In genomic region chr4:52555356-52555716, GRCh38 we compare ENCODE assay signal across 1 cellular context.
TF ChIP-seq lines count a peak whose summit lies in the region.

No MANE protein-coding gene starts in this region.

TF ChIP-seq in WTC11, 78 proteins besides CTCF, POLR2A, EP300 and RAD21 (continued from another document):
- TF ChIP-seq PRDM15 (CRISPR knock-in tag; IDR thresholded peaks at IDR 0.05) (no peak), MLX (CRISPR knock-in tag; IDR thresholded peaks at IDR 0.05) (no peak), FOXK1 (CRISPR knock-in tag; IDR thresholded peaks at IDR 0.05) (no peak), ZNF232 (CRISPR knock-in tag; IDR thresholded peaks at IDR 0.05) (no peak), RORB (CRISPR knock-in tag; IDR thresholded peaks at IDR 0.05) (no peak), E2F5 (CRISPR knock-in tag; IDR thresholded peaks at IDR 0.05) (no peak)
